ENCODE assay signal across 25 cellular contexts in the genomic region with DNA sequence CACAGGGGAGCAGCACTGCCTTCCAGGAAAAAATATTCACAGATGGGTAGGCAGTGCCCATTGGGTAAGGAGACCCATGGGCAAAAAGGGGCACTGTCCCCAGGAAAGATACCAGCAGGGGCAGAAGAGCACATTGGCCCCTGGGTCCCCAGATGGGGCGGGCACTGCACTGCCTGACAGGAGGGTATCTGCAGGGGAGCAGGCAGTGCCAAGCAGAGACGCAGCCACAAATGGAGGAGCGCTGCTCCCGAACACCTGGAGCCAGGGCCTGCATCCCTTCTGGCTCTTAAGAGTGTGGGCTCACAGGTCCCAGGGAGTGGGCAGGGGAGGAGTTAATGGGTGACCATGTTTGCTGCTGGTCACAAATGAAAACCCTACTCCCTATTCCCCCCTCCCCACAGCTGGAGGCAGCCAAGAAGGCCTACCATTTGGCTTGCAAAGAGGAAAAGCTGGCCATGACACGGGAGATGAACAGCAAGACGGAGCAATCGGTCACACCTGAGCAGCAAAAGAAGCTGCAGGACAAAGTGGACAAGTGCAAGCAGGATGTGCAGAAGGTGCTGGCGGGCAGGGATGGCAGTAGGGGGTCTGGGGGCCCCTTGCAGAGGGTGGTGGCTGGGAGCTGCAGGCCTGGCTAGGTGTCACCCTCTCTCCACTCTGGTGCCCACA. TPM values are rescaled to one million over a fixed set of nuclear protein-coding genes. Genes with fewer than 3 reads are reported as not detected.
"Had no signal": no experiment of that assay in that cellular context is flagged by ENCODE, and none has a peak within 500 bp of the region (broad histone marks: within the 10 kb centered on the region; RNA-seq: fewer than 3 reads in every experiment).

No MANE protein-coding gene starts in this region.

- H3K4me1 ChIP-seq: colonic mucosa had no signal

- H3K9me3 ChIP-seq: colonic mucosa, transverse colon had no signal

- H3K4me3 Mint-ChIP-seq: activated CD4-positive, alpha-beta memory T cell treated with anti-CD3 and anti-CD28 coated beads, Interleukin-2, amount 10 ng/mL, durations not matched to agents 7 days and 5 days; activated CD4-positive, alpha-beta T cell treated with anti-CD3 and anti-CD28 coated beads, Interleukin-2, amount 10 ng/mL, durations not matched to agents 7 days and 5 days; activated naive CD4-positive, alpha-beta T cell treated with anti-CD3 and anti-CD28 coated beads, Interleukin-2, amount 10 ng/mL, durations not matched to agents 7 days and 5 days; activated naive CD8-positive, alpha-beta T cell treated with anti-CD3 and anti-CD28 coated beads, Interleukin-2, amount 10 ng/mL, durations not matched to agents 7 days and 5 days; activated T-cell treated with anti-CD3 and anti-CD28 coated beads, Interleukin-2, amount 50 U/mL, for 24 hours; central memory CD8-positive, alpha-beta T cell; natural killer cell; T-helper 17 cell had no signal

- H3K27me3 ChIP-seq: colonic mucosa, transverse colon had no signal

- H3K27ac ChIP-seq: colonic mucosa, skin epidermis, transverse colon had no signal

- ATAC-seq: natural killer cell, sciatic nerve, T-helper 17 cell had no signal

- H3K4me3 ChIP-seq: colonic mucosa, skin epidermis, transverse colon had no signal

- H3K36me3 ChIP-seq: colonic mucosa, transverse colon had no signal

- DNase-seq: activated CD4-positive, alpha-beta memory T cell treated with anti-CD3 and anti-CD28 coated beads, Interleukin-2, amount 10 ng/mL, durations not matched to agents 7 days and 5 days; activated CD4-positive, alpha-beta T cell treated with anti-CD3 and anti-CD28 coated beads for 1 hour; activated CD4-positive, alpha-beta T cell treated with anti-CD3 and anti-CD28 coated beads, Interleukin-2, amount 10 ng/mL, durations not matched to agents 7 days and 5 days; activated CD8-positive, alpha-beta memory T cell treated with anti-CD3 and anti-CD28 coated beads, Interleukin-2, amount 50 U/mL, for 48 hours; activated gamma-delta T cell; activated naive CD4-positive, alpha-beta T cell treated with anti-CD3 and anti-CD28 coated beads, Interleukin-2, amount 10 ng/mL, durations not matched to agents 7 days and 5 days; activated naive CD8-positive, alpha-beta T cell treated with anti-CD3 and anti-CD28 coated beads, Interleukin-2, amount 10 ng/mL, durations not matched to agents 7 days and 5 days; activated T-cell treated with anti-CD3 and anti-CD28 coated beads, Interleukin-2, amount 50 U/mL, for 24 hours; effector CD8-positive, alpha-beta T cell; islet precursor cell; natural killer cell; stimulated activated naive CD4-positive, alpha-beta T cell treated with Interleukin-2 at 50 U/mL for 16 hours; T-helper 17 cell; T1000 had no signal

- H3K36me3 Mint-ChIP-seq: activated naive CD4-positive, alpha-beta T cell treated with anti-CD3 and anti-CD28 coated beads, Interleukin-2, amount 10 ng/mL, durations not matched to agents 7 days and 5 days; activated naive CD8-positive, alpha-beta T cell treated with anti-CD3 and anti-CD28 coated beads, Interleukin-2, amount 10 ng/mL, durations not matched to agents 7 days and 5 days; natural killer cell had no signal

- H3K9me3 Mint-ChIP-seq: activated CD4-positive, alpha-beta memory T cell treated with anti-CD3 and anti-CD28 coated beads, Interleukin-2, amount 10 ng/mL, durations not matched to agents 7 days and 5 days; activated CD4-positive, alpha-beta T cell treated with anti-CD3 and anti-CD28 coated beads, Interleukin-2, amount 10 ng/mL, durations not matched to agents 7 days and 5 days; activated naive CD4-positive, alpha-beta T cell treated with anti-CD3 and anti-CD28 coated beads, Interleukin-2, amount 10 ng/mL, durations not matched to agents 7 days and 5 days; activated naive CD8-positive, alpha-beta T cell treated with anti-CD3 and anti-CD28 coated beads, Interleukin-2, amount 10 ng/mL, durations not matched to agents 7 days and 5 days; activated T-cell treated with anti-CD3 and anti-CD28 coated beads, Interleukin-2, amount 50 U/mL, for 24 hours; central memory CD8-positive, alpha-beta T cell; natural killer cell had no signal

- H3K27ac Mint-ChIP-seq: activated CD4-positive, alpha-beta memory T cell treated with anti-CD3 and anti-CD28 coated beads, Interleukin-2, amount 10 ng/mL, durations not matched to agents 7 days and 5 days; activated CD4-positive, alpha-beta T cell treated with anti-CD3 and anti-CD28 coated beads, Interleukin-2, amount 10 ng/mL, durations not matched to agents 7 days and 5 days; activated naive CD4-positive, alpha-beta T cell treated with anti-CD3 and anti-CD28 coated beads, Interleukin-2, amount 10 ng/mL, durations not matched to agents 7 days and 5 days; activated naive CD8-positive, alpha-beta T cell treated with anti-CD3 and anti-CD28 coated beads, Interleukin-2, amount 10 ng/mL, durations not matched to agents 7 days and 5 days; activated T-cell treated with anti-CD3 and anti-CD28 coated beads, Interleukin-2, amount 50 U/mL, for 24 hours; natural killer cell; T-helper 17 cell had no signal

- FAIRE-seq: frontal cortex had no signal

RNA-seq across cellular contexts. Expression of a gene that starts 27.0 kb away (rescaled TPM):
- total RNA-seq: activated CD4-positive, alpha-beta memory T cell treated with anti-CD3 and anti-CD28 coated beads, Interleukin-2, amount 10 ng/mL, durations not matched to agents 7 days and 5 days; activated CD4-positive, alpha-beta T cell treated with anti-CD3 and anti-CD28 coated beads, Interleukin-2, amount 10 ng/mL, durations not matched to agents 7 days and 5 days; activated naive CD8-positive, alpha-beta T cell treated with anti-CD3 and anti-CD28 coated beads, Interleukin-2, amount 10 ng/mL, durations not matched to agents 7 days and 5 days; dermis microvascular lymphatic vessel endothelial cell; epithelial cell of proximal tubule; frontal cortex; osteocyte; posterior vena cava; sciatic nerve; temporal lobe had no signal
